10 cellular contexts compared by ENCODE assay signal in the genomic region with DNA sequence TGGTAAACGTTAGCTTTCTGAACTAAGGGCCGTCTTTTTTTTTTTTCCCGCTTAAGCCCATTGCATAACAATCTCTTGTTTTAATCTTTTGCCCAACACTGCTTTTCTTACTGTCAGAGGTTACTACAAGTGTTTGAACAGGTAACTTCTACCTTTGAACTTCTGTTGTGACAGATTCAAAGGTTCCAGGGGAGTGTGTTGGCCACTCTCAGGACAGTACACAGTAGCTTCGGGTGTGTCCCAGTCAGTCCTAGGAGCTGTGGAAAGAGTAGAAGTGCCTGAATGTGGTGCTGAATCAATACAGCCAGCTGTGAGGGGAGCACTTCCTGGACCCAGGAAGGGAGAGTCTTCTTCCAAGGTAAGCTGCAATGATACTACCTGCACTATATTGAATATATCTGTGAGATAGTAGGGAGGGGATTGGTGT. TPM values are rescaled to one million over a fixed set of nuclear protein-coding genes. Genes with fewer than 3 reads are reported as not detected.
A peak's percentile ranks its signal among the peaks of the same experiment; 100 is the strongest.
DNase-seq lines count a peak whose midpoint lies in the region; ATAC-seq and TF ChIP-seq lines count a peak whose summit lies in the region.
"Had no signal": no experiment of that assay in that cellular context is flagged by ENCODE, and none has a peak within 500 bp of the region (broad histone marks: within the 10 kb centered on the region; RNA-seq: fewer than 3 reads in every experiment).

A gene with protein sequence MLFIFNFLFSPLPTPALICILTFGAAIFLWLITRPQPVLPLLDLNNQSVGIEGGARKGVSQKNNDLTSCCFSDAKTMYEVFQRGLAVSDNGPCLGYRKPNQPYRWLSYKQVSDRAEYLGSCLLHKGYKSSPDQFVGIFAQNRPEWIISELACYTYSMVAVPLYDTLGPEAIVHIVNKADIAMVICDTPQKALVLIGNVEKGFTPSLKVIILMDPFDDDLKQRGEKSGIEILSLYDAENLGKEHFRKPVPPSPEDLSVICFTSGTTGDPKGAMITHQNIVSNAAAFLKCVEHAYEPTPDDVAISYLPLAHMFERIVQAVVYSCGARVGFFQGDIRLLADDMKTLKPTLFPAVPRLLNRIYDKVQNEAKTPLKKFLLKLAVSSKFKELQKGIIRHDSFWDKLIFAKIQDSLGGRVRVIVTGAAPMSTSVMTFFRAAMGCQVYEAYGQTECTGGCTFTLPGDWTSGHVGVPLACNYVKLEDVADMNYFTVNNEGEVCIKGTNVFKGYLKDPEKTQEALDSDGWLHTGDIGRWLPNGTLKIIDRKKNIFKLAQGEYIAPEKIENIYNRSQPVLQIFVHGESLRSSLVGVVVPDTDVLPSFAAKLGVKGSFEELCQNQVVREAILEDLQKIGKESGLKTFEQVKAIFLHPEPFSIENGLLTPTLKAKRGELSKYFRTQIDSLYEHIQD (plus strand): TSS at position 205 of the 427 bp plus-strand sequence. CDS start 20,831 bp downstream, outside the sequence.

- H3K36me3 ChIP-seq in KOPT-K1 (ENCODE audit: insufficient read depth, low read length) (0 out of 2 replicates have a peak, but pooled peaks cover 5% of the 10 kb centered on the region), neutrophil (no peaks in the 10 kb centered on the region), osteoblast (ENCODE audit: insufficient read depth, low read length) (no peaks in the 10 kb centered on the region)

- H3K4me1 ChIP-seq in neutrophil (ENCODE audit: control insufficient read depth in 1 of 2, insufficient read depth in 1 of 2, low read depth in 1 of 2, low read length in 1 of 2) (peaks cover 24 to 26% of the 10 kb centered on the region in 2 experiments), osteoblast (ENCODE audit: insufficient read depth, low read length) (peaks cover 18% of the 10 kb centered on the region)

- H3K9me3 ChIP-seq in CD4-positive, alpha-beta T cell (ENCODE audit: control insufficient read depth, low read length): no peaks in the 10 kb centered on the region
- H3K9me3 ChIP-seq in KOPT-K1 (ENCODE audit: insufficient read depth, low read length, poor library complexity, severe bottlenecking) (no peaks in the 10 kb centered on the region), neutrophil (no peaks in the 10 kb centered on the region), osteoblast (ENCODE audit: low read depth, low read length) (no peaks in the 10 kb centered on the region)

- no peak for DNase-seq in CD4-positive, alpha-beta T cell
- DNase-seq in dermis blood vessel endothelial cell: no peak
- no peak for DNase-seq in iPS-NIHi7 (ENCODE audit: extremely low spot score)
- DNase-seq in osteoblast (ENCODE audit: insufficient read length, low spot score, missing footprints): no peak
- DNase-seq: activated gamma-delta T cell, NCI-H1417 treated with DMSO at 0.1 percent for 48 hours had no signal

- peak within 1 kb of the TSS in 1 of 2 experiments; percentile 71 for H3K4me3 ChIP-seq in neutrophil (ENCODE audit: low read depth in 1 of 2, low read length in 1 of 2)
- no peak within 1 kb of the TSS for H3K4me3 ChIP-seq in osteoblast (ENCODE audit: insufficient read depth, low read length)

- H3K27me3 Mint-ChIP-seq in CD4-positive, alpha-beta T cell: no peaks in the 10 kb centered on the region

- peak within 1 kb of the TSS; percentile 78 for H3K27ac ChIP-seq in CD4-positive, alpha-beta T cell (ENCODE audit: low read depth, low read length)
- H3K27ac ChIP-seq in KOPT-K1 (ENCODE audit: low read depth, low read length, poor library complexity, severe bottlenecking): peak within 1 kb of the TSS; percentile 87
- H3K27ac ChIP-seq in neutrophil: peak within 1 kb of the TSS; percentile 90
- H3K27ac ChIP-seq in osteoblast (ENCODE audit: low read depth, low read length): no peak within 1 kb of the TSS

- no peaks in the 10 kb centered on the region for H3K79me2 ChIP-seq in osteoblast (ENCODE audit: insufficient read depth, low read length)

- no peaks in the 10 kb centered on the region for H4K20me1 ChIP-seq in osteoblast (ENCODE audit: insufficient read depth, low read length)

- POLR2A ChIA-PET in CD4-positive, alpha-beta T cell (lab: Charles Lee): interaction anchor here (0.5 to 3.0 kb wide), 5 partner anchors 9 to 190 kb away, joined by 3 to 32 read pairs (median 3); a partner anchor contains a TSS

- intact Hi-C loops in CD4-positive, alpha-beta T cell (cut with DNase I, micrococcal nuclease): loop anchor here in 1 of 2 experiments (2.0 kb wide), 1 partner anchor 189 kb away; no protein-coding TSS in a partner anchor

- no peaks in the 10 kb centered on the region for H3K27me3 ChIP-seq in CD4-positive, alpha-beta T cell (ENCODE audit: control insufficient read depth, insufficient read depth, low read length)
- H3K27me3 ChIP-seq in neutrophil (no peaks in the 10 kb centered on the region), osteoblast (ENCODE audit: insufficient read depth, low read length) (no peaks in the 10 kb centered on the region)

- H3K36me3 Mint-ChIP-seq in CD4-positive, alpha-beta T cell (ENCODE audit: low read depth): peaks cover 21% of the 10 kb centered on the region

- H3K4me1 Mint-ChIP-seq in CD4-positive, alpha-beta T cell (ENCODE audit: low read depth): peaks cover 59% of the 10 kb centered on the region

- no peak within 1 kb of the TSS for H2AFZ ChIP-seq in osteoblast (ENCODE audit: low read length)

- no peak for ATAC-seq in CD4-positive, alpha-beta T cell (ENCODE audit: poor library complexity)
- no peak for ATAC-seq in GM21737 (IDR thresholded peaks at IDR 0.05; ENCODE audit: unreplicated experiment)
- no peak for ATAC-seq in SK-N-SH treated with all-trans-retinoic acid at 6 μM for 48 hours

- CTCF ChIA-PET in CD4-positive, alpha-beta T cell (lab: Charles Lee): interaction anchor here (2.3 kb wide), 1 partner anchor 12 kb away, joined by 6 read pairs; no protein-coding TSS in a partner anchor

- no peak within 1 kb of the TSS for H3K4me2 ChIP-seq in osteoblast (ENCODE audit: insufficient read depth, low read length)

- no peaks in the 10 kb centered on the region for H3K9me3 Mint-ChIP-seq in CD4-positive, alpha-beta T cell

- peak within 1 kb of the TSS; percentile 100 for H3K4me3 Mint-ChIP-seq in CD4-positive, alpha-beta T cell

- no peak for TF ChIP-seq CTCF in CD4-positive, alpha-beta T cell (IDR thresholded peaks at IDR 0.05)
- TF ChIP-seq CTCF in neutrophil (IDR thresholded peaks at IDR 0.05) (no peak), osteoblast (IDR thresholded peaks at IDR 0.05; ENCODE audit: extremely low read depth, low read depth, low read length) (no peak)

- H3K27ac Mint-ChIP-seq in CD4-positive, alpha-beta T cell: peak within 1 kb of the TSS; percentile 95

TF ChIP-seq in SK-N-SH treated with all-trans-retinoic acid at 6 μM for 48 hours, 23 proteins besides CTCF, POLR2A, EP300 and RAD21:
- TF ChIP-seq ZNF70 (CRISPR knock-in tag; IDR thresholded peaks at IDR 0.05) (no peak), ZNF565 (CRISPR knock-in tag; conservative IDR thresholded peaks at IDR 0.05; ENCODE audit: low read depth) (no peak), OSR1 (CRISPR knock-in tag; IDR thresholded peaks at IDR 0.05) (no peak), TOX (CRISPR knock-in tag; IDR thresholded peaks at IDR 0.05; ENCODE audit: borderline replicate concordance) (no peak), SNAI2 (CRISPR knock-in tag; IDR thresholded peaks at IDR 0.05) (no peak), RARB (CRISPR knock-in tag; IDR thresholded peaks at IDR 0.05) (no peak), BACH2 (CRISPR knock-in tag; IDR thresholded peaks at IDR 0.05; ENCODE audit: borderline replicate concordance) (no peak), PPARA (CRISPR knock-in tag; IDR thresholded peaks at IDR 0.05; ENCODE audit: borderline replicate concordance) (no peak)
- TF ChIP-seq, protein P1, sequence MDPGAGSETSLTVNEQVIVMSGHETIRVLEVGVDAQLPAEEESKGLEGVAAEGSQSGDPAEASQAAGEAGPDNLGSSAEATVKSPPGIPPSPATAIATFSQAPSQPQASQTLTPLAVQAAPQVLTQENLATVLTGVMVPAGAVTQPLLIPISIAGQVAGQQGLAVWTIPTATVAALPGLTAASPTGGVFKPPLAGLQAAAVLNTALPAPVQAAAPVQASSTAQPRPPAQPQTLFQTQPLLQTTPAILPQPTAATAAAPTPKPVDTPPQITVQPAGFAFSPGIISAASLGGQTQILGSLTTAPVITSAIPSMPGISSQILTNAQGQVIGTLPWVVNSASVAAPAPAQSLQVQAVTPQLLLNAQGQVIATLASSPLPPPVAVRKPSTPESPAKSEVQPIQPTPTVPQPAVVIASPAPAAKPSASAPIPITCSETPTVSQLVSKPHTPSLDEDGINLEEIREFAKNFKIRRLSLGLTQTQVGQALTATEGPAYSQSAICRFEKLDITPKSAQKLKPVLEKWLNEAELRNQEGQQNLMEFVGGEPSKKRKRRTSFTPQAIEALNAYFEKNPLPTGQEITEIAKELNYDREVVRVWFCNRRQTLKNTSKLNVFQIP (CRISPR knock-in tag; IDR thresholded peaks at IDR 0.05; ENCODE audit: borderline replicate concordance, low read depth): no peak
- TF ChIP-seq, protein P2, sequence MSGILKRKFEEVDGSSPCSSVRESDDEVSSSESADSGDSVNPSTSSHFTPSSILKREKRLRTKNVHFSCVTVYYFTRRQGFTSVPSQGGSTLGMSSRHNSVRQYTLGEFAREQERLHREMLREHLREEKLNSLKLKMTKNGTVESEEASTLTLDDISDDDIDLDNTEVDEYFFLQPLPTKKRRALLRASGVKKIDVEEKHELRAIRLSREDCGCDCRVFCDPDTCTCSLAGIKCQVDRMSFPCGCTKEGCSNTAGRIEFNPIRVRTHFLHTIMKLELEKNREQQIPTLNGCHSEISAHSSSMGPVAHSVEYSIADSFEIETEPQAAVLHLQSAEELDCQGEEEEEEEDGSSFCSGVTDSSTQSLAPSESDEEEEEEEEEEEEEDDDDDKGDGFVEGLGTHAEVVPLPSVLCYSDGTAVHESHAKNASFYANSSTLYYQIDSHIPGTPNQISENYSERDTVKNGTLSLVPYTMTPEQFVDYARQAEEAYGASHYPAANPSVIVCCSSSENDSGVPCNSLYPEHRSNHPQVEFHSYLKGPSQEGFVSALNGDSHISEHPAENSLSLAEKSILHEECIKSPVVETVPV (CRISPR knock-in tag; IDR thresholded peaks at IDR 0.05): no peak

RNA-seq across cellular contexts. Expression of the gene that starts here (rescaled TPM):
- 10 to 100 TPM; 11.4 to 14.1 TPM for total RNA-seq in CD4-positive, alpha-beta T cell
- total RNA-seq in dermis blood vessel endothelial cell (64.2 and 66.1 TPM in 2 replicates), osteoblast (5.1 and 8.0 TPM in 2 replicates)
